11 cellular contexts compared by ENCODE assay signal in genomic region chr20:2526218-2526583, GRCh38. TPM values are rescaled to one million over a fixed set of nuclear protein-coding genes. Genes with fewer than 3 reads are reported as not detected.
DNase-seq lines count a peak whose midpoint lies in the region; ATAC-seq, FAIRE-seq and TF ChIP-seq lines count a peak whose summit lies in the region.
"Not testable (repeated sequence)": the region's sequence is repeated elsewhere in the genome, so short reads cannot be mapped to it uniquely, and the experiment has no call there.
"Had no signal": no experiment of that assay in that cellular context is flagged by ENCODE, and none has a peak within 500 bp of the region (broad histone marks: within the 10 kb centered on the region; RNA-seq: fewer than 3 reads in every experiment).

No MANE protein-coding gene starts in this region.

- intact Hi-C loops in CD4-positive, alpha-beta memory T cell (cut with micrococcal nuclease) = loop anchor here (5.0 to 10.0 kb wide), 2 partner anchors 219 to 476 kb away; no protein-coding TSS in a partner anchor
- intact Hi-C loops in IMR-90 (cut with micrococcal nuclease) = not testable (repeated sequence)
- intact Hi-C loops in activated T-helper 2 cell treated with anti-CD3 and anti-CD28 coated beads, Interferon-gamma antibody, Interleukin-2, Interleukin-4, amounts not matched to agents 10 μg/mL and 5 μg/mL and 100 μg/mL, durations not matched to agents 14 hours and 24 hours and 36 hours (cut with micrococcal nuclease) = loop anchor here (10.0 kb wide), 1 partner anchor 489 kb away; no protein-coding TSS in a partner anchor

- H2BK120ac ChIP-seq in IMR-90 (ENCODE audit: low read depth, low read length) = 0 out of 2 replicates have a peak overlapping the region, but pooled peaks have one; percentile 71

- H3K27ac ChIP-seq in CD4-positive, alpha-beta memory T cell (ENCODE audit: low read depth, low read length); astrocyte (ENCODE audit: low read depth, low read length): not testable (repeated sequence)
- H3K27ac ChIP-seq in IMR-90 (ENCODE audit: insufficient read depth, low read length) = peak overlapping the region; percentile 69; the same call in 1 of the 2 replicates

- not testable (repeated sequence) for H3K9me1 ChIP-seq in IMR-90 (ENCODE audit: insufficient read depth, low read length)

- not testable (repeated sequence) for TF ChIP-seq CTCF in IMR-90 (conservative IDR thresholded peaks at IDR 0.05; ENCODE audit: low read depth, low read length); astrocyte (IDR thresholded peaks at IDR 0.05; ENCODE audit: insufficient read depth, low read depth, low read length); neural crest cell (conservative IDR thresholded peaks at IDR 0.05)

- not testable (repeated sequence) for H3K14ac ChIP-seq in IMR-90 (replicated peaks; ENCODE audit: low read depth, low read length)

- H3K9ac ChIP-seq in IMR-90 (ENCODE audit: low read depth, low read length); astrocyte (ENCODE audit: low read length): not testable (repeated sequence)

- POLR2A ChIA-PET in CD4-positive, alpha-beta memory T cell (lab: Charles Lee; ENCODE audit: partially characterized antibody) = interaction anchor here (2.7 kb wide), 1 partner anchor 126 kb away, joined by 15 read pairs; the partner anchor contains the start of gene NOP56
- POLR2A ChIA-PET in IMR-90 (lab: Charles Lee; ENCODE audit: unreplicated experiment) = interaction anchor here (0.6 kb wide), 1 partner anchor 52 kb away, joined by 3 read pairs; no protein-coding TSS in a partner anchor
- POLR2A ChIA-PET in naive thymus-derived CD8-positive, alpha-beta T cell (lab: Charles Lee) = not testable (repeated sequence)

- H3K36me3 Mint-ChIP-seq in CD4-positive, alpha-beta memory T cell; activated T-helper 2 cell treated with anti-CD3 and anti-CD28 coated beads, Interferon-gamma antibody, Interleukin-2, Interleukin-4, amounts not matched to agents 10 μg/mL and 5 μg/mL and 100 μg/mL, durations not matched to agents 14 hours and 24 hours and 36 hours (ENCODE audit: low read depth); astrocyte (ENCODE audit: low read depth, unreplicated experiment); effector memory CD8-positive, alpha-beta T cell (ENCODE audit: insufficient read depth); naive thymus-derived CD8-positive, alpha-beta T cell; neural crest cell (ENCODE audit: low read depth): not testable (repeated sequence)

- peaks cover 13 to 29% (median 20%) of the 10 kb centered on the region in 4 donors for H3K4me1 Mint-ChIP-seq in CD4-positive, alpha-beta memory T cell
- H3K4me1 Mint-ChIP-seq in activated T-helper 2 cell treated with anti-CD3 and anti-CD28 coated beads, Interferon-gamma antibody, Interleukin-2, Interleukin-4, amounts not matched to agents 10 μg/mL and 5 μg/mL and 100 μg/mL, durations not matched to agents 14 hours and 24 hours and 36 hours (ENCODE audit: low read depth) = peaks cover 14% of the 10 kb centered on the region
- H3K4me1 Mint-ChIP-seq in astrocyte (ENCODE audit: low read depth, unreplicated experiment) = not testable (repeated sequence)
- peaks cover 20 to 21% of the 10 kb centered on the region in 2 donors for H3K4me1 Mint-ChIP-seq in effector memory CD8-positive, alpha-beta T cell (ENCODE audit: low read depth in 2 of 2)
- H3K4me1 Mint-ChIP-seq in naive thymus-derived CD8-positive, alpha-beta T cell = peaks cover 16 to 34% (median 25%) of the 10 kb centered on the region in 4 donors
- H3K4me1 Mint-ChIP-seq in neural crest cell = peaks cover 13% of the 10 kb centered on the region

- not testable (repeated sequence) for H2AK9ac ChIP-seq in IMR-90 (replicated peaks; ENCODE audit: low read depth, low read length, poor library complexity)

- not testable (repeated sequence) for DNase-seq in CD4-positive, alpha-beta memory T cell; IMR-90; activated T-helper 2 cell treated with anti-CD3 and anti-CD28 coated beads, Interferon-gamma antibody, Interleukin-2, Interleukin-4, amounts not matched to agents 10 μg/mL and 5 μg/mL and 100 μg/mL, durations not matched to agents 14 hours and 24 hours and 36 hours (ENCODE audit: low spot score); astrocyte (ENCODE audit: low read depth); effector memory CD8-positive, alpha-beta T cell; naive thymus-derived CD8-positive, alpha-beta T cell; neural crest cell (ENCODE audit: low read depth, low spot score)

- not testable (repeated sequence) for H4K20me1 ChIP-seq in IMR-90 (ENCODE audit: insufficient read depth, low read length); astrocyte (ENCODE audit: insufficient read depth, low read length)

- not testable (repeated sequence) for TF ChIP-seq RAD21 in IMR-90 (IDR thresholded peaks at IDR 0.05; ENCODE audit: low read length)

- TF ChIP-seq POLR2A in IMR-90 (IDR thresholded peaks at IDR 0.05; ENCODE audit: low read depth, low read length) = not testable (repeated sequence)

- not testable (repeated sequence) for H3K4me3 ChIP-seq in CD4-positive, alpha-beta memory T cell (ENCODE audit: low read length in 2 of 2); IMR-90 (ENCODE audit: insufficient read depth, low read depth, low read length); astrocyte (ENCODE audit: insufficient read depth, low read depth, low read length)

- CTCF ChIA-PET in CD4-positive, alpha-beta memory T cell (lab: Charles Lee; ENCODE audit: partially characterized antibody); IMR-90 (lab: Yijun Ruan, JAX): not testable (repeated sequence)

- H3K4ac ChIP-seq in IMR-90 (ENCODE audit: low read depth, low read length) = peak overlapping the region; percentile 40; the same call in 1 of the 2 replicates

- not testable (repeated sequence) for H3K9me3 ChIP-seq in CD4-positive, alpha-beta memory T cell (ENCODE audit: control insufficient read depth in 1 of 2, low read length in 2 of 2); IMR-90 (ENCODE audit: control insufficient read depth, insufficient read depth, low read length); astrocyte (ENCODE audit: insufficient read depth, low read depth, low read length)

- H3K18ac ChIP-seq in IMR-90 (ENCODE audit: low read depth, low read length) = not testable (repeated sequence)

- not testable (repeated sequence) for ATAC-seq in IMR-90 (ENCODE audit: low read depth); effector memory CD8-positive, alpha-beta T cell (replicated peaks); naive thymus-derived CD8-positive, alpha-beta T cell

- not testable (repeated sequence) for H3K27me3 Mint-ChIP-seq in CD4-positive, alpha-beta memory T cell; activated T-helper 2 cell treated with anti-CD3 and anti-CD28 coated beads, Interferon-gamma antibody, Interleukin-2, Interleukin-4, amounts not matched to agents 10 μg/mL and 5 μg/mL and 100 μg/mL, durations not matched to agents 14 hours and 24 hours and 36 hours (ENCODE audit: low read depth); effector memory CD8-positive, alpha-beta T cell; naive thymus-derived CD8-positive, alpha-beta T cell
- H3K27me3 Mint-ChIP-seq in astrocyte (ENCODE audit: low read depth, unreplicated experiment) (peaks cover 36% of the 10 kb centered on the region), neural crest cell (ENCODE audit: low read depth) (peaks cover 96% of the 10 kb centered on the region)

- 100% methylated on average over 2 of the region's 5 CpGs; no CpG with 5 or more reads in 1 of the 2 experiments for WGBS in IMR-90 (ENCODE audit: extremely low coverage in 2 of 2, insufficient read length in 1 of 2), 2 experiments

- not testable (repeated sequence) for H2AFZ ChIP-seq in IMR-90 (replicated peaks; ENCODE audit: low read length, poor library complexity); astrocyte (ENCODE audit: low read depth, low read length)

- not testable (repeated sequence) for FAIRE-seq in astrocyte (lab: Jason Lieb, UNC)

- H3K4me3 Mint-ChIP-seq in CD4-positive, alpha-beta memory T cell = peak overlapping the region in 5 of 8 donors; percentile 8 to 69 (median 29)
- not testable (repeated sequence) for H3K4me3 Mint-ChIP-seq in activated T-helper 2 cell treated with anti-CD3 and anti-CD28 coated beads, Interferon-gamma antibody, Interleukin-2, Interleukin-4, amounts not matched to agents 10 μg/mL and 5 μg/mL and 100 μg/mL, durations not matched to agents 14 hours and 24 hours and 36 hours (ENCODE audit: low read depth)
- H3K4me3 Mint-ChIP-seq in astrocyte (ENCODE audit: unreplicated experiment) (peak overlapping the region; percentile 72), neural crest cell (peak overlapping the region; percentile 54)
- peak overlapping the region; percentile 15 to 34 for H3K4me3 Mint-ChIP-seq in effector memory CD8-positive, alpha-beta T cell
- peak overlapping the region in 6 of 10 donors; percentile 18 to 60 (median 44) for H3K4me3 Mint-ChIP-seq in naive thymus-derived CD8-positive, alpha-beta T cell

- in situ Hi-C loops in IMR-90 (cut with MboI; ENCODE audit: low sequenced_read_pairs) = not testable (repeated sequence)

- peak overlapping the region in 1 of 2 experiments; percentile 16; a peak in 1 of 4 replicates for H4K8ac ChIP-seq in IMR-90 (ENCODE audit: low read depth in 2 of 2, low read length in 2 of 2)

- H2BK5ac ChIP-seq in IMR-90 (ENCODE audit: low read depth, low read length, poor library complexity, severe bottlenecking) = not testable (repeated sequence)

- H3K27ac Mint-ChIP-seq in CD4-positive, alpha-beta memory T cell = peak overlapping the region in 1 of 7 donors; percentile 25
- peak overlapping the region; percentile 49 for H3K27ac Mint-ChIP-seq in activated T-helper 2 cell treated with anti-CD3 and anti-CD28 coated beads, Interferon-gamma antibody, Interleukin-2, Interleukin-4, amounts not matched to agents 10 μg/mL and 5 μg/mL and 100 μg/mL, durations not matched to agents 14 hours and 24 hours and 36 hours
- not testable (repeated sequence) for H3K27ac Mint-ChIP-seq in astrocyte (ENCODE audit: unreplicated experiment); effector memory CD8-positive, alpha-beta T cell; neural crest cell (ENCODE audit: unreplicated experiment)
- peak overlapping the region in 3 of 10 donors; percentile 27 to 63 (median 32) for H3K27ac Mint-ChIP-seq in naive thymus-derived CD8-positive, alpha-beta T cell

- H3K9me3 Mint-ChIP-seq in CD4-positive, alpha-beta memory T cell; activated T-helper 2 cell treated with anti-CD3 and anti-CD28 coated beads, Interferon-gamma antibody, Interleukin-2, Interleukin-4, amounts not matched to agents 10 μg/mL and 5 μg/mL and 100 μg/mL, durations not matched to agents 14 hours and 24 hours and 36 hours; astrocyte (ENCODE audit: unreplicated experiment); effector memory CD8-positive, alpha-beta T cell; naive thymus-derived CD8-positive, alpha-beta T cell; neural crest cell: not testable (repeated sequence)

- BruUV-seq in IMR-90 (replicated peaks; lab: Mats Ljungman, UMichigan) = not testable (repeated sequence)

- H3K23ac ChIP-seq in IMR-90 (ENCODE audit: low read depth, low read length) = not testable (repeated sequence)

- not testable (repeated sequence) for H2BK20ac ChIP-seq in IMR-90 (ENCODE audit: low read depth, low read length)

- H4K5ac ChIP-seq in IMR-90 (ENCODE audit: low read depth, low read length) = not testable (repeated sequence)

- not testable (repeated sequence) for H3K27me3 ChIP-seq in CD4-positive, alpha-beta memory T cell (ENCODE audit: insufficient read depth, low read length); IMR-90 (ENCODE audit: control insufficient read depth, insufficient read depth, low read length); astrocyte (ENCODE audit: insufficient read depth, low read length)

- H2BK15ac ChIP-seq in IMR-90 (ENCODE audit: low read depth, low read length) = not testable (repeated sequence)

- not testable (repeated sequence) for H3K56ac ChIP-seq in IMR-90 (ENCODE audit: extremely low read depth, insufficient read depth, low read length)

- peaks cover 16% of the 10 kb centered on the region for H3K4me1 ChIP-seq in CD4-positive, alpha-beta memory T cell (ENCODE audit: insufficient read depth, low read length)
- H3K4me1 ChIP-seq in IMR-90 (ENCODE audit: control insufficient read depth, insufficient read depth, low read length); astrocyte (ENCODE audit: insufficient read depth, low read length): not testable (repeated sequence)

- H3K36me3 ChIP-seq in CD4-positive, alpha-beta memory T cell (ENCODE audit: insufficient read depth, low read length); IMR-90 (ENCODE audit: control insufficient read depth, insufficient read depth, low read length); astrocyte (ENCODE audit: insufficient read depth, low read length): not testable (repeated sequence)

- not testable (repeated sequence) for H3K79me2 ChIP-seq in astrocyte (ENCODE audit: insufficient read depth, low read length)

- H4K91ac ChIP-seq in IMR-90 (ENCODE audit: insufficient read depth, low read depth, low read length) = not testable (repeated sequence)

- not testable (repeated sequence) for H2AK5ac ChIP-seq in IMR-90 (ENCODE audit: low read depth, low read length)

- not testable (repeated sequence) for H3K4me2 ChIP-seq in IMR-90 (ENCODE audit: low read depth, low read length); astrocyte (ENCODE audit: low read length)

- H3K79me1 ChIP-seq in IMR-90 (ENCODE audit: low read depth in 1 of 2, low read length in 2 of 2) = peaks cover 4 to 10% of the 10 kb centered on the region in 2 experiments; a peak in 3 of 4 replicates

- dilution Hi-C loops in IMR-90 (cut with HindIII; ENCODE audit: low sequenced_read_pairs, unreplicated experiment) = not testable (repeated sequence)

RNA-seq across cellular contexts. Expression of gene TMC2, which starts 10.2 kb away (rescaled TPM):
- not detected for total RNA-seq in CD4-positive, alpha-beta memory T cell
- polyA plus RNA-seq in CD4-positive, alpha-beta memory T cell = not detected
- total RNA-seq in IMR-90 (2012; rRNA removed) (not detected in 2 replicates), astrocyte (not detected in 2 replicates), neural crest cell (not detected in 2 replicates)
- not detected in 2 replicates for polyA plus RNA-seq in IMR-90 (2012; rRNA removed)
- not detected in 2 replicates for polyA plus RNA-seq in IMR-90 (2012; cell fraction: cytosol; rRNA removed)
- polyA plus RNA-seq in IMR-90 (2012; cell fraction: nucleus; rRNA removed; ENCODE audit: low replicate concordance) = not detected in 2 replicates
- total RNA-seq in activated T-helper 2 cell treated with anti-CD3 and anti-CD28 coated beads, Interferon-gamma antibody, Interleukin-2, Interleukin-4, amounts not matched to agents 10 μg/mL and 5 μg/mL and 100 μg/mL, durations not matched to agents 14 hours and 24 hours and 36 hours = not detected in 2 replicates
- not detected for total RNA-seq in naive thymus-derived CD8-positive, alpha-beta T cell
- not detected for polyA plus RNA-seq in naive thymus-derived CD8-positive, alpha-beta T cell
- total RNA-seq: Daoy, GM23248, HT-29 had no signal
- polyA plus RNA-seq: BJ, GM23248 had no signal

RNA-seq across cellular contexts. Expression of gene ZNF343, which starts 17.5 kb away (rescaled TPM):
- total RNA-seq in CD4-positive, alpha-beta memory T cell = 10 to 100 TPM; 11.8 to 12.0 TPM
- polyA plus RNA-seq in CD4-positive, alpha-beta memory T cell = 1 to 10 TPM; 2.5 to 6.1 TPM
- total RNA-seq in IMR-90 (2012; rRNA removed) (18.9 and 26.2 TPM in 2 replicates), astrocyte (7.8 and 9.6 TPM in 2 replicates), neural crest cell (9.1 and 12.8 TPM in 2 replicates)
- 7.4 and 7.8 TPM in 2 replicates for polyA plus RNA-seq in IMR-90 (2012; rRNA removed)
- 2.1 and 2.2 TPM in 2 replicates for polyA plus RNA-seq in IMR-90 (2012; cell fraction: cytosol; rRNA removed)
- polyA plus RNA-seq in IMR-90 (2012; cell fraction: nucleus; rRNA removed; ENCODE audit: low replicate concordance) = 8.1 and 31.6 TPM in 2 replicates
- 13.5 and 15.4 TPM in 2 replicates for total RNA-seq in activated T-helper 2 cell treated with anti-CD3 and anti-CD28 coated beads, Interferon-gamma antibody, Interleukin-2, Interleukin-4, amounts not matched to agents 10 μg/mL and 5 μg/mL and 100 μg/mL, durations not matched to agents 14 hours and 24 hours and 36 hours
- total RNA-seq in naive thymus-derived CD8-positive, alpha-beta T cell = 10 to 100 TPM; 13.3 to 14.2 TPM
- polyA plus RNA-seq in naive thymus-derived CD8-positive, alpha-beta T cell = 1 to 10 TPM; 1.7 to 5.0 (median 3.2) TPM

RNA-seq across cellular contexts. Expression of gene SNRPB, which starts 55.6 kb away (rescaled TPM):
- 10 to 100 TPM; 96.2 to 99.3 TPM for total RNA-seq in CD4-positive, alpha-beta memory T cell
- 100 to 1,000 TPM; 243 to 264 TPM for polyA plus RNA-seq in CD4-positive, alpha-beta memory T cell
- total RNA-seq in IMR-90 (2012; rRNA removed) = 103 and 109 TPM in 2 replicates
- polyA plus RNA-seq in IMR-90 (2012; rRNA removed) = 214 and 249 TPM in 2 replicates
- 295 and 345 TPM in 2 replicates for polyA plus RNA-seq in IMR-90 (2012; cell fraction: cytosol; rRNA removed)
- 141 and 176 TPM in 2 replicates for polyA plus RNA-seq in IMR-90 (2012; cell fraction: nucleus; rRNA removed; ENCODE audit: low replicate concordance)
- 506 and 513 TPM in 2 replicates for total RNA-seq in activated T-helper 2 cell treated with anti-CD3 and anti-CD28 coated beads, Interferon-gamma antibody, Interleukin-2, Interleukin-4, amounts not matched to agents 10 μg/mL and 5 μg/mL and 100 μg/mL, durations not matched to agents 14 hours and 24 hours and 36 hours
- 193 and 207 TPM in 2 replicates for total RNA-seq in astrocyte
- 10 to 100 TPM; 99.0 to 99.1 TPM for total RNA-seq in naive thymus-derived CD8-positive, alpha-beta T cell
- polyA plus RNA-seq in naive thymus-derived CD8-positive, alpha-beta T cell = 100 to 1,000 TPM; 218 to 245 (median 240) TPM
- 385 and 391 TPM in 2 replicates for total RNA-seq in neural crest cell
